ENCODE assay signal across 18 cellular contexts in genomic region chr5:84961193-84961592, GRCh38.
DNase-seq lines count a peak whose midpoint lies in the region; ATAC-seq, FAIRE-seq and TF ChIP-seq lines count a peak whose summit lies in the region.
"Had no signal": no experiment of that assay in that cellular context is flagged by ENCODE, and none has a peak within 500 bp of the region (broad histone marks: within the 10 kb centered on the region; RNA-seq: fewer than 3 reads in every experiment).

No MANE protein-coding gene starts in this region.

- H2BK20ac ChIP-seq in H1 (ENCODE audit: low read length) = no peak overlapping the region

- TF ChIP-seq RAD21 in H1 (IDR thresholded peaks at IDR 0.05 in 1 of 2, conservative IDR thresholded peaks at IDR 0.05 in 1 of 2; ENCODE audit: low read depth in 2 of 2, low read length in 2 of 2) = no peak

- H3K27me3 ChIP-seq in H1 (replicated peaks in 1 of 4; ENCODE audit: control insufficient read depth in 3 of 4, extremely low read depth in 1 of 4, insufficient read depth in 3 of 4, low read length in 3 of 4) = no peaks in the 10 kb centered on the region
- no peaks in the 10 kb centered on the region for H3K27me3 ChIP-seq in gastroesophageal sphincter
- H3K27me3 ChIP-seq in neuronal stem cell (ENCODE audit: control insufficient read depth in 3 of 3, insufficient read depth in 3 of 3, low read depth in 1 of 3, low read length in 3 of 3) = no peaks in the 10 kb centered on the region
- no peaks in the 10 kb centered on the region for H3K27me3 ChIP-seq in upper lobe of left lung

- no peaks in the 10 kb centered on the region for H4K20me1 ChIP-seq in H1 (replicated peaks in 1 of 2; ENCODE audit: control insufficient read depth in 1 of 2, insufficient read depth in 2 of 2, low read length in 2 of 2)

- no peak overlapping the region for H3K14ac ChIP-seq in H1 (ENCODE audit: insufficient read length)
- no peak overlapping the region for H3K14ac ChIP-seq in neuronal stem cell (ENCODE audit: low read length)

- H3K79me2 ChIP-seq in H1 (ENCODE audit: control insufficient read depth in 1 of 2, insufficient read depth in 2 of 2, low read length in 2 of 2) = no peaks in the 10 kb centered on the region

- H4K91ac ChIP-seq in H1 (replicated peaks; ENCODE audit: insufficient read length, low read length) (no peak overlapping the region), neuronal stem cell (ENCODE audit: low read depth, low read length, poor library complexity) (no peak overlapping the region)

- H3K4me1 ChIP-seq in H1 (replicated peaks in 1 of 4; ENCODE audit: control insufficient read depth in 3 of 4, insufficient read depth in 4 of 4, low read length in 3 of 4) (no peaks in the 10 kb centered on the region), gastroesophageal sphincter (no peaks in the 10 kb centered on the region), neuronal stem cell (ENCODE audit: control insufficient read depth in 2 of 2, insufficient read depth in 1 of 2, low read depth in 1 of 2, low read length in 2 of 2) (no peaks in the 10 kb centered on the region), upper lobe of left lung (no peaks in the 10 kb centered on the region)

- H3K79me1 ChIP-seq in H1 (ENCODE audit: low read depth, low read length) (no peaks in the 10 kb centered on the region), neuronal stem cell (ENCODE audit: low read depth, low read length) (no peaks in the 10 kb centered on the region)

- TF ChIP-seq EP300 in H1 (IDR thresholded peaks at IDR 0.05; ENCODE audit: borderline replicate concordance in 1 of 2, low read depth in 2 of 2, low read length in 2 of 2) = no peak
- TF ChIP-seq EP300 in gastroesophageal sphincter (IDR thresholded peaks at IDR 0.05) = no peak
- TF ChIP-seq EP300 in upper lobe of left lung (IDR thresholded peaks at IDR 0.05) = no peak

- H3K36me3 ChIP-seq in H1 (ENCODE audit: control insufficient read depth in 2 of 4, insufficient read depth in 4 of 4, low read length in 3 of 4) (no peaks in the 10 kb centered on the region), gastroesophageal sphincter (no peaks in the 10 kb centered on the region), neuronal stem cell (replicated peaks in 1 of 2; ENCODE audit: control insufficient read depth in 2 of 2, insufficient read depth in 2 of 2, low read length in 2 of 2) (no peaks in the 10 kb centered on the region), upper lobe of left lung (no peaks in the 10 kb centered on the region)

- H3K18ac ChIP-seq in H1 (ENCODE audit: extremely low read depth, low read length) = no peak overlapping the region
- H3K18ac ChIP-seq in neuronal stem cell (ENCODE audit: low read length) = peak overlapping the region; percentile 39

- no peak for DNase-seq in H1 (ENCODE audit: low read depth in 1 of 2, low spot score in 2 of 2)
- no peak for DNase-seq in neuronal stem cell (ENCODE audit: low spot score)
- DNase-seq in upper lobe of left lung = peak in 1 of 2 donors; percentile 42
- DNase-seq in NCI-H2107 treated with DMSO at 0.1 percent for 48 hours (lab: John Stamatoyannopoulos, UW; ENCODE audit: unreplicated experiment) = no peak
- no peak for DNase-seq in activated CD4-positive, alpha-beta T cell treated with anti-CD3 and anti-CD28 coated beads, Interleukin-2, amount 50 U/mL, for 1 hour
- DNase-seq in COR-L47 (lab: John Stamatoyannopoulos, UW) = no peak
- DNase-seq: CD4-positive, alpha-beta memory T cell; DMS153; DMS79 treated with DMSO at 0.1 percent for 48 hours; EL; HCEC 1CT; HFFc6 had no signal

- H3K23me2 ChIP-seq in H1 (ENCODE audit: low read depth, low read length) = no peaks in the 10 kb centered on the region

- H2BK12ac ChIP-seq in H1 (ENCODE audit: low read depth, low read length) (no peak overlapping the region), neuronal stem cell (ENCODE audit: low read length) (no peak overlapping the region)

- TF ChIP-seq CTCF in H1 (IDR thresholded peaks at IDR 0.05; ENCODE audit: control extremely low read depth in 1 of 3, insufficient read depth in 1 of 3, low read depth in 1 of 3, low read length in 3 of 3) (no peak), gastroesophageal sphincter (IDR thresholded peaks at IDR 0.05) (no peak), upper lobe of left lung (IDR thresholded peaks at IDR 0.05) (no peak)

- H2AFZ ChIP-seq in H1 (ENCODE audit: low read length) (0 out of 2 replicates have a peak overlapping the region, but pooled peaks have one; percentile 15), neuronal stem cell (ENCODE audit: low read length) (no peak overlapping the region)

- H2BK15ac ChIP-seq in H1 (ENCODE audit: low read length) (no peak overlapping the region), neuronal stem cell (ENCODE audit: low read length) (no peak overlapping the region)

- POLR2A ChIA-PET in H1 (lab: Charles Lee; ENCODE audit: partially characterized antibody) = no interaction called here

- H3K9me3 ChIP-seq in H1 (ENCODE audit: insufficient read depth in 2 of 2, low read depth in 1 of 2, low read length in 1 of 2) (no peaks in the 10 kb centered on the region), gastroesophageal sphincter (no peaks in the 10 kb centered on the region), neuronal stem cell (replicated peaks in 1 of 2; ENCODE audit: control insufficient read depth in 2 of 2, insufficient read depth in 1 of 2, low read depth in 1 of 2, low read length in 2 of 2) (no peaks in the 10 kb centered on the region), upper lobe of left lung (peaks cover 0 to 12% (median 0%) of the 10 kb centered on the region in 4 donors)

- H2BK5ac ChIP-seq in H1 (ENCODE audit: low read depth, low read length) (no peak overlapping the region), neuronal stem cell (ENCODE audit: low read length) (no peak overlapping the region)

- no peak overlapping the region for H4K5ac ChIP-seq in H1 (ENCODE audit: insufficient read length, low read depth, low read length)

- H4K8ac ChIP-seq in H1 (ENCODE audit: extremely low read depth, insufficient read depth, low read length) = peak overlapping the region; percentile 25; the same call in 1 of the 2 replicates
- H4K8ac ChIP-seq in neuronal stem cell (ENCODE audit: low read depth, low read length) = no peak overlapping the region

- H3K4ac ChIP-seq in H1 (replicated peaks; ENCODE audit: insufficient read length, low read depth, low read length) (no peak overlapping the region), neuronal stem cell (ENCODE audit: low read length) (no peak overlapping the region)

- H2AK5ac ChIP-seq in H1 (ENCODE audit: low read depth, low read length) = no peak overlapping the region
- H2AK5ac ChIP-seq in neuronal stem cell (ENCODE audit: low read depth, low read length) = no peak overlapping the region

- H3K4me2 ChIP-seq in H1 (ENCODE audit: insufficient read depth in 1 of 2, low read depth in 2 of 2, low read length in 2 of 2) (no peak overlapping the region), neuronal stem cell (ENCODE audit: insufficient read depth, low read length, poor library complexity, severe bottlenecking) (no peak overlapping the region)

- 88% methylated on average over 9 of the region's 9 CpGs; no CpG with 5 or more reads in 1 of the 2 experiments for WGBS in H1 (ENCODE audit: extremely low coverage in 1 of 2, insufficient coverage in 1 of 2, insufficient read length in 1 of 2, insufficient replicate concordance in 2 of 2, low coverage in 1 of 2, low lambda C conversion rate in 2 of 2, missing lambda C conversion rate in 1 of 2), 2 experiments
- WGBS in gastroesophageal sphincter (ENCODE audit: low coverage in 1 of 2), 2 donors = no CpG with 5 or more reads among the region's 9 CpGs
- WGBS in neuronal stem cell (ENCODE audit: extremely low coverage in 2 of 2, insufficient read length in 2 of 2, insufficient replicate concordance in 1 of 2), 2 donors = no CpG with 5 or more reads among the region's 9 CpGs
- WGBS in upper lobe of left lung, 2 donors = 66 to 95% methylated on average over 3 to 9 of the region's 9 CpGs

- no peak for FAIRE-seq in H1 (lab: Jason Lieb, UNC)
- FAIRE-seq: A204.1, D721Med, G401.6, GM12891 had no signal

- H3K23ac ChIP-seq in H1 (ENCODE audit: insufficient read length) = no peak overlapping the region
- peak overlapping the region; percentile 43 for H3K23ac ChIP-seq in neuronal stem cell (ENCODE audit: low read depth, low read length, poor library complexity)

- H3K27ac ChIP-seq in H1 (ENCODE audit: low read depth, low read length) (no peak overlapping the region), gastroesophageal sphincter (no peak overlapping the region), neuronal stem cell (replicated peaks; ENCODE audit: low read length) (no peak overlapping the region), upper lobe of left lung (no peak overlapping the region)
- H3K27ac ChIP-seq: C4-2B had no signal

- H3K9ac ChIP-seq in H1 (replicated peaks in 1 of 4; ENCODE audit: extremely low read depth in 1 of 4, low read depth in 3 of 4, low read length in 3 of 4) = no peak overlapping the region
- no peak overlapping the region for H3K9ac ChIP-seq in neuronal stem cell (ENCODE audit: low read depth, low read length, poor library complexity)

- H3K56ac ChIP-seq in H1 (replicated peaks; ENCODE audit: insufficient read length, low read depth, low read length) = no peak overlapping the region

- H3K4me3 ChIP-seq in H1 (ENCODE audit: extremely low read depth in 1 of 4, insufficient read depth in 2 of 4, low read depth in 3 of 4, low read length in 4 of 4) (no peak overlapping the region), gastroesophageal sphincter (no peak overlapping the region), neuronal stem cell (ENCODE audit: low read length in 2 of 2) (no peak overlapping the region), upper lobe of left lung (no peak overlapping the region)

- CTCF ChIA-PET in H1 (lab: Charles Lee; ENCODE audit: partially characterized antibody) = interaction anchor here (0.6 to 1.3 kb wide), 3 partner anchors 24 to 397 kb away, joined by 3 read pairs; no protein-coding TSS in a partner anchor

- H2BK120ac ChIP-seq in H1 (replicated peaks; ENCODE audit: low read depth, low read length) (no peak overlapping the region), neuronal stem cell (ENCODE audit: low read depth, low read length) (no peak overlapping the region)

- ATAC-seq in gastroesophageal sphincter (peak; percentile 13), upper lobe of left lung (ENCODE audit: low FRiP score in 2 of 2) (peak; percentile 17 to 65)

- TF ChIP-seq POLR2A in H1 (IDR thresholded peaks at IDR 0.05; ENCODE audit: control extremely low read depth in 1 of 2, low read depth in 2 of 2, low read length in 2 of 2) = no peak
- TF ChIP-seq POLR2A in gastroesophageal sphincter (IDR thresholded peaks at IDR 0.05) = no peak
- TF ChIP-seq POLR2A in upper lobe of left lung (IDR thresholded peaks at IDR 0.05) = no peak

TF ChIP-seq in H1, 55 proteins besides CTCF, POLR2A, EP300 and RAD21:
- TF ChIP-seq YY1 (IDR thresholded peaks at IDR 0.05; ENCODE audit: low read depth, low read length) (no peak), EGR1 (IDR thresholded peaks at IDR 0.05; ENCODE audit: borderline replicate concordance, low read depth, low read length) (no peak), CBX5 (IDR thresholded peaks at IDR 0.05; ENCODE audit: low read depth, low read length) (no peak), TAF1 (IDR thresholded peaks at IDR 0.05; ENCODE audit: low read depth, low read length) (no peak), ZNF274 (IDR thresholded peaks at IDR 0.05; ENCODE audit: borderline replicate concordance, extremely low read depth, low read length) (no peak), TCF12 (IDR thresholded peaks at IDR 0.05; ENCODE audit: low read depth, low read length) (no peak)
